In the genomic region with DNA sequence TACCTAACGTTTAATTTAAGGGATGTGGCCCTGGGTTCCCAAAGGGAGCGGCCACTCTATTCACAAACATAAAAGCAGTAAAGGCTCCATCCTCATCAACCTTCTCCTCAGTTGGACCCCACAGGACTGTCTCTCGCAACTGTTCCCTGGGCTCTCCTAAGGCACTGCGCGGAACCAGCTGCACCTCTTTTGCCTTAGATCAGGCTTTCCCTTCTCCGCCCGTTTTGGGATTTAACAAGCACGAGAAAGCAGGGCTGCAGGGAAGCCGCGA, we compare ENCODE assay signal across 8 cellular contexts. TPM values are rescaled to one million over a fixed set of nuclear protein-coding genes. Genes with fewer than 3 reads are reported as not detected.
DNase-seq lines count a peak whose midpoint lies in the region; ATAC-seq, FAIRE-seq and TF ChIP-seq lines count a peak whose summit lies in the region.

No MANE protein-coding gene starts in this region.

- no peak for TF ChIP-seq CTCF in BE2C (IDR thresholded peaks at IDR 0.05; ENCODE audit: low read depth, low read length)
- no peak for TF ChIP-seq CTCF in kidney (IDR thresholded peaks at IDR 0.05; ENCODE audit: borderline replicate concordance, extremely low read depth, insufficient read depth)
- TF ChIP-seq CTCF in thyroid gland (IDR thresholded peaks at IDR 0.05): no peak
- TF ChIP-seq CTCF in GM13976 (IDR thresholded peaks at IDR 0.05; ENCODE audit: borderline replicate concordance, control extremely low read depth, extremely low read depth, insufficient read depth, missing control alignments): no peak

- in situ Hi-C loops in GM13976 (cut with MboI; ENCODE audit: low sequenced_read_pairs, unreplicated experiment): no loop called here

- intact Hi-C loops in kidney (cut with DNase I) (no loop called here), thyroid gland (cut with DNase I) (loop anchor here (5.0 to 10.0 kb wide), 2 partner anchors 55 to 163 kb away; a partner anchor contains a TSS)

- H3K36me3 ChIP-seq in BE2C: peaks cover 14% of the 10 kb centered on the region
- H3K36me3 ChIP-seq in kidney (ENCODE audit: control insufficient read depth in 1 of 2, insufficient read depth in 2 of 2, low read length in 2 of 2): peaks cover 0 to 2% of the 10 kb centered on the region in 2 donors
- H3K36me3 ChIP-seq in thyroid gland: no peaks in the 10 kb centered on the region

- no peak for FAIRE-seq in kidney (lab: Jason Lieb, UNC)

- peak overlapping the region; percentile 82 for H3K27ac ChIP-seq in angular gyrus (ENCODE audit: low read depth, low read length)
- peak overlapping the region in 1 of 2 donors; percentile 76 for H3K27ac ChIP-seq in kidney (ENCODE audit: low read depth in 2 of 2, low read length in 2 of 2)
- H3K27ac ChIP-seq in thyroid gland: peak overlapping the region; percentile 73 to 87 (median 85)

- TF ChIP-seq POLR2A in thyroid gland (IDR thresholded peaks at IDR 0.05): no peak

- H3K27me3 ChIP-seq in BE2C: no peaks in the 10 kb centered on the region
- no peaks in the 10 kb centered on the region for H3K27me3 ChIP-seq in thyroid gland

- 13% methylated on average over 9 to 10 of the region's 10 CpGs for WGBS in thyroid gland, 2 donors

- H3K9ac ChIP-seq in kidney (ENCODE audit: low read length in 2 of 2): peak overlapping the region; percentile 83

- no peaks in the 10 kb centered on the region for H3K4me1 ChIP-seq in BE2C
- peaks cover 10 to 13% of the 10 kb centered on the region in 2 donors for H3K4me1 ChIP-seq in kidney (ENCODE audit: control insufficient read depth in 1 of 2, insufficient read depth in 1 of 2, low read depth in 1 of 2, low read length in 2 of 2)
- peaks cover 28 to 36% of the 10 kb centered on the region in 2 donors for H3K4me1 ChIP-seq in thyroid gland

- DNase-seq in BE2C (no peak), kidney (no peak), thyroid gland (no peak), GM13976 (ENCODE audit: low spot score) (no peak), mesenteric fat pad (ENCODE audit: low spot score) (no peak)

- H3K9me3 ChIP-seq in BE2C (no peaks in the 10 kb centered on the region), kidney (ENCODE audit: control insufficient read depth in 1 of 2, low read length in 2 of 2) (no peaks in the 10 kb centered on the region), thyroid gland (no peaks in the 10 kb centered on the region)

- ATAC-seq in HG03175 (IDR thresholded peaks at IDR 0.05; ENCODE audit: unreplicated experiment) (peak; percentile 1), HG03108 (IDR thresholded peaks at IDR 0.05; ENCODE audit: unreplicated experiment) (no peak)

- H3K4me3 ChIP-seq in BE2C (ENCODE audit: low read depth, low read length) (peak overlapping the region; percentile 100), kidney (ENCODE audit: low read length in 2 of 2) (peak overlapping the region; percentile 95), thyroid gland (replicated peaks in 1 of 3) (peak overlapping the region; percentile 58 to 87 (median 80))

RNA-seq across cellular contexts. Expression of a gene that starts 0.7 kb away (rescaled TPM):
- 153 TPM for polyA plus RNA-seq in BE2C (2012; ENCODE audit: insufficient read depth, insufficient read length, low read depth)
- 37.1 TPM for total RNA-seq in kidney
- 18.9 TPM for polyA plus RNA-seq in kidney (ENCODE audit: insufficient read depth, low read depth, low replicate concordance)
- total RNA-seq in thyroid gland: 10 to 100 TPM; 12.0 to 24.6 (median 19.8) TPM
- 59.9 TPM for total RNA-seq in mesenteric fat pad

RNA-seq across cellular contexts. Expression of a gene that starts 38.1 kb away (rescaled TPM):
- not detected for polyA plus RNA-seq in BE2C (2012; ENCODE audit: insufficient read depth, insufficient read length, low read depth)
- total RNA-seq in kidney (not detected), thyroid gland (not detected), mesenteric fat pad (not detected)
- polyA plus RNA-seq in kidney (ENCODE audit: insufficient read depth, low read depth, low replicate concordance): not detected

RNA-seq across cellular contexts. Expression of a gene that starts 56.1 kb away (rescaled TPM):
- 47.5 TPM for polyA plus RNA-seq in BE2C (2012; ENCODE audit: insufficient read depth, insufficient read length, low read depth)
- total RNA-seq in kidney: 96.6 TPM
- polyA plus RNA-seq in kidney (ENCODE audit: insufficient read depth, low read depth, low replicate concordance): 12.9 TPM
- 100 to 1,000 TPM in 1 of 4 donors, 10 to 100 TPM in 3; 68.6 to 113 (median 87.4) TPM for total RNA-seq in thyroid gland
- 74.7 TPM for total RNA-seq in mesenteric fat pad
